9 cellular contexts compared by ENCODE assay signal in genomic region chrX:154437971-154438893, GRCh38. TPM values are rescaled to one million over a fixed set of nuclear protein-coding genes. Genes with fewer than 3 reads are reported as not detected.
A peak's percentile ranks its signal among the peaks of the same experiment; 100 is the strongest.
DNase-seq lines count a peak whose midpoint lies in the region; ATAC-seq and TF ChIP-seq lines count a peak whose summit lies in the region.
"Had no signal": no experiment of that assay in that cellular context is flagged by ENCODE, and none has a peak within 500 bp of the region (broad histone marks: within the 10 kb centered on the region; RNA-seq: fewer than 3 reads in every experiment).

No MANE protein-coding gene starts in this region.

- no peaks in the 10 kb centered on the region for H3K27me3 Mint-ChIP-seq in mesothelial cell of epicardium (ENCODE audit: low read depth)

- H3K36me3 Mint-ChIP-seq in mesothelial cell of epicardium, result peaks cover 12% of the 10 kb centered on the region

- H3K27ac Mint-ChIP-seq in mesothelial cell of epicardium, result peak overlapping the region; percentile 61

- WGBS in aorta, 2 donors, result 13 to 50% methylated on average over 28 of the region's 28 CpGs

- H3K4me1 ChIP-seq in right atrium auricular region (peaks cover 0 to 15% of the 10 kb centered on the region in 2 donors), breast epithelium (no peaks in the 10 kb centered on the region), aorta (ENCODE audit: control insufficient read depth in 1 of 2, insufficient read depth in 2 of 2, low read length in 2 of 2) (no peaks in the 10 kb centered on the region)

- TF ChIP-seq CTCF in right atrium auricular region (IDR thresholded peaks at IDR 0.05), result no peak
- TF ChIP-seq CTCF in breast epithelium (IDR thresholded peaks at IDR 0.05), result no peak
- TF ChIP-seq CTCF in mesothelial cell of epicardium (IDR thresholded peaks at IDR 0.05; ENCODE audit: unreplicated experiment), result no peak

- no peak for TF ChIP-seq POLR2A in breast epithelium (IDR thresholded peaks at IDR 0.05)

- ATAC-seq in Right ventricle myocardium inferior (no peak), aorta (ENCODE audit: low FRiP score) (no peak), GM21786 (IDR thresholded peaks at IDR 0.05; ENCODE audit: unreplicated experiment) (no peak), GM18870 (IDR thresholded peaks at IDR 0.05; ENCODE audit: unreplicated experiment) (no peak), GM18519 (IDR thresholded peaks at IDR 0.05; ENCODE audit: low FRiP score, unreplicated experiment) (no peak)

- no peaks in the 10 kb centered on the region for H3K9me3 ChIP-seq in right atrium auricular region
- no peaks in the 10 kb centered on the region for H3K9me3 ChIP-seq in breast epithelium
- H3K9me3 ChIP-seq in aorta (ENCODE audit: control insufficient read depth, low read length), result no peaks in the 10 kb centered on the region

- H3K4me3 ChIP-seq in right atrium auricular region (peak overlapping the region; percentile 66 to 71), breast epithelium (peak overlapping the region; percentile 63 to 89 (median 70)), aorta (ENCODE audit: low read length in 2 of 2) (peak overlapping the region; percentile 51 to 79)

- intact Hi-C loops in Right ventricle myocardium inferior (cut with DNase I) (no loop called here), breast epithelium (cut with DNase I; ENCODE audit: low total_unique reads) (no loop called here), aorta (cut with DNase I) (no loop called here)

- H3K27ac ChIP-seq in right atrium auricular region, result peak overlapping the region in 1 of 2 donors; percentile 85
- H3K27ac ChIP-seq in breast epithelium, result peak overlapping the region in 1 of 2 donors; percentile 96
- H3K27ac ChIP-seq in aorta (ENCODE audit: low read depth in 1 of 2, low read length in 2 of 2), result no peak overlapping the region

- H3K27me3 ChIP-seq in right atrium auricular region (no peaks in the 10 kb centered on the region), breast epithelium (peaks cover 0 to 51% of the 10 kb centered on the region in 2 donors), aorta (ENCODE audit: control insufficient read depth in 1 of 2, insufficient read depth in 2 of 2, low read length in 1 of 2) (no peaks in the 10 kb centered on the region)

- H3K9me3 Mint-ChIP-seq in mesothelial cell of epicardium, result no peaks in the 10 kb centered on the region

- no peak for DNase-seq in right atrium auricular region (ENCODE audit: low spot score)
- no peak for DNase-seq in Right ventricle myocardium inferior (ENCODE audit: missing footprints)
- no peak for DNase-seq in breast epithelium (ENCODE audit: low spot score in 2 of 2)
- no peak for DNase-seq in mesothelial cell of epicardium (ENCODE audit: low spot score in 2 of 2, unreplicated experiment in 2 of 2)
- DNase-seq in aorta, result no peak
- DNase-seq: NCI-H2107 had no signal

- H3K36me3 ChIP-seq in right atrium auricular region (peaks cover 31% of the 10 kb centered on the region), breast epithelium (no peaks in the 10 kb centered on the region), aorta (ENCODE audit: control insufficient read depth in 1 of 2, insufficient read depth in 2 of 2, low read length in 1 of 2) (peaks cover 0 to 1% of the 10 kb centered on the region in 2 donors)

- H3K4me1 Mint-ChIP-seq in mesothelial cell of epicardium, result peaks cover 11% of the 10 kb centered on the region

- H3K4me3 Mint-ChIP-seq in mesothelial cell of epicardium, result peak overlapping the region; percentile 79

RNA-seq across cellular contexts. Expression of gene GDI1, which starts 1.3 kb away (rescaled TPM):
- total RNA-seq in right atrium auricular region (100 to 1,000 TPM in 1 of 2 donors, 10 to 100 TPM in 1; 73.8 to 116 TPM), Right ventricle myocardium inferior (85.2 TPM), breast epithelium (100 to 1,000 TPM in 1 of 3 donors, 10 to 100 TPM in 2; 94.0 to 105 (median 97.3) TPM), mesothelial cell of epicardium (142 to 150 TPM (median 144 TPM) in 3 replicates), aorta (100 to 1,000 TPM; 124 to 130 TPM)
- polyA plus RNA-seq in aorta, result 100 to 1,000 TPM in 1 of 2 donors, 10 to 100 TPM in 1; 77.0 to 209 TPM

RNA-seq across cellular contexts. Expression of gene FAM50A, which starts 5.7 kb away (rescaled TPM):
- total RNA-seq in right atrium auricular region (10 to 100 TPM; 24.3 to 41.7 TPM), Right ventricle myocardium inferior (47.3 TPM), breast epithelium (10 to 100 TPM; 30.7 to 94.4 (median 64.2) TPM), mesothelial cell of epicardium (52.5 to 57.6 TPM (median 54.1 TPM) in 3 replicates), aorta (10 to 100 TPM; 57.1 to 62.9 TPM)
- polyA plus RNA-seq in aorta, result 100 to 1,000 TPM; 138 to 246 TPM

RNA-seq across cellular contexts. Expression of gene ATP6AP1, which starts 9.8 kb away (rescaled TPM):
- total RNA-seq in right atrium auricular region (10 to 100 TPM; 50.3 to 77.7 TPM), Right ventricle myocardium inferior (83.0 TPM), breast epithelium (10 to 100 TPM; 31.5 to 57.1 (median 34.8) TPM), mesothelial cell of epicardium (77.6 to 78.2 TPM (median 78.2 TPM) in 3 replicates), aorta (10 to 100 TPM; 63.3 to 63.5 TPM)
- polyA plus RNA-seq in aorta, result 10 to 100 TPM; 44.1 to 77.5 TPM

RNA-seq across cellular contexts. Expression of gene PLXNA3, which starts 19.8 kb away (rescaled TPM):
- total RNA-seq in right atrium auricular region (1 to 10 TPM; 5.9 to 7.1 TPM), Right ventricle myocardium inferior (23.2 TPM), breast epithelium (10 to 100 TPM in 2 of 3 donors, 1 to 10 TPM in 1; 6.1 to 10.8 (median 10.1) TPM), mesothelial cell of epicardium (126 to 133 TPM (median 128 TPM) in 3 replicates), aorta (10 to 100 TPM; 59.4 to 79.1 TPM)
- 10 to 100 TPM in 1 of 2 donors, 1 to 10 TPM in 1; 6.5 to 39.7 TPM for polyA plus RNA-seq in aorta

RNA-seq across cellular contexts. Expression of gene TAFAZZIN, which starts 26.9 kb away (rescaled TPM):
- total RNA-seq in right atrium auricular region, result 10 to 100 TPM; 24.8 to 28.9 TPM
- 36.1 TPM for total RNA-seq in Right ventricle myocardium inferior
- total RNA-seq in breast epithelium, result 10 to 100 TPM; 27.7 to 53.7 (median 44.2) TPM
- total RNA-seq in mesothelial cell of epicardium, result 36.7 to 40.8 TPM (median 40.3 TPM) in 3 replicates
- 10 to 100 TPM; 30.8 to 59.6 TPM for total RNA-seq in aorta
- polyA plus RNA-seq in aorta, result 100 to 1,000 TPM in 1 of 2 donors, 1 to 10 TPM in 1; 5.5 to 129 TPM
